11 cellular contexts compared by ENCODE assay signal in genomic region chr4:77021614-77022089, GRCh38. TPM values are rescaled to one million over a fixed set of nuclear protein-coding genes. Genes with fewer than 3 reads are reported as not detected.
DNase-seq lines count a peak whose midpoint lies in the region; ATAC-seq and TF ChIP-seq lines count a peak whose summit lies in the region.
"Had no signal": no experiment of that assay in that cellular context is flagged by ENCODE, and none has a peak within 500 bp of the region (broad histone marks: within the 10 kb centered on the region; RNA-seq: fewer than 3 reads in every experiment).

No MANE protein-coding gene starts in this region.

- DNase-seq in GM03348 (ENCODE audit: low spot score): peak; percentile 62
- peak; percentile 87 for DNase-seq in astrocyte of the hippocampus (ENCODE audit: low read depth, low spot score)
- no peak for DNase-seq in heart right ventricle
- no peak for DNase-seq in progenitor cell of endocrine pancreas (ENCODE audit: low spot score, unreplicated experiment)
- DNase-seq in immature natural killer cell: no peak
- no peak for DNase-seq in medulla oblongata (ENCODE audit: extremely low spot score)
- DNase-seq in stimulated activated CD4-positive, alpha-beta T cell treated with anti-CD3 and anti-CD28 coated beads, Interleukin-4, amount 100 ng/mL, for 24 hours: no peak
- DNase-seq: activated B cell treated with CpG ODN at 0.5 μM for 24 hours; activated naive CD4-positive, alpha-beta T cell; stimulated activated naive CD8-positive, alpha-beta T cell treated with anti-CD3 and anti-CD28 coated beads, Interleukin-15, Interleukin-2, amounts not matched to agents 100 U/mL and 50 U/mL, for 24 hours had no signal

- H3K4me1 Mint-ChIP-seq in progenitor cell of endocrine pancreas (ENCODE audit: low read depth) (peaks cover 9% of the 10 kb centered on the region), immature natural killer cell (no peaks in the 10 kb centered on the region)
- H3K4me1 Mint-ChIP-seq: activated B cell treated with CpG ODN at 0.5 μM for 24 hours had no signal

- ATAC-seq in heart right ventricle: peak; percentile 42 to 67 (median 56)
- no peak for ATAC-seq in HG02885 (IDR thresholded peaks at IDR 0.05; ENCODE audit: poor library complexity, unreplicated experiment)
- ATAC-seq: stimulated activated naive CD8-positive, alpha-beta T cell treated with anti-CD3 and anti-CD28 coated beads, Interleukin-15, Interleukin-2, amounts not matched to agents 100 U/mL and 50 U/mL, for 24 hours had no signal

- H3K27ac ChIP-seq in heart right ventricle: peak overlapping the region in 2 of 10 donors; percentile 4 to 11

- peaks cover 0 to 97% (median 24%) of the 10 kb centered on the region in 9 donors for H3K36me3 ChIP-seq in heart right ventricle

- intact Hi-C loops in heart right ventricle (cut with DNase I): no loop called here

- H3K27ac Mint-ChIP-seq in progenitor cell of endocrine pancreas (peak overlapping the region; percentile 4), immature natural killer cell (no peak overlapping the region)
- H3K27ac Mint-ChIP-seq: activated B cell treated with CpG ODN at 0.5 μM for 24 hours had no signal

- no peaks in the 10 kb centered on the region for H3K9me3 ChIP-seq in heart right ventricle

- no peaks in the 10 kb centered on the region for H3K9me3 Mint-ChIP-seq in progenitor cell of endocrine pancreas (ENCODE audit: low read depth)
- no peaks in the 10 kb centered on the region for H3K9me3 Mint-ChIP-seq in immature natural killer cell
- H3K9me3 Mint-ChIP-seq: activated B cell treated with CpG ODN at 0.5 μM for 24 hours had no signal

- no peaks in the 10 kb centered on the region for H3K27me3 ChIP-seq in heart right ventricle

- no peak overlapping the region for H3K4me3 Mint-ChIP-seq in progenitor cell of endocrine pancreas (ENCODE audit: low read depth)
- H3K4me3 Mint-ChIP-seq in immature natural killer cell: no peak overlapping the region
- H3K4me3 Mint-ChIP-seq: activated B cell treated with CpG ODN at 0.5 μM for 24 hours had no signal

- peaks cover 0 to 19% (median 5%) of the 10 kb centered on the region in 9 donors for H3K4me1 ChIP-seq in heart right ventricle

- H3K27me3 Mint-ChIP-seq in progenitor cell of endocrine pancreas (no peaks in the 10 kb centered on the region), immature natural killer cell (ENCODE audit: low read depth in 3 of 3) (peaks cover 0 to 1% (median 0%) of the 10 kb centered on the region in 3 donors)
- H3K27me3 Mint-ChIP-seq: activated B cell treated with CpG ODN at 0.5 μM for 24 hours had no signal

- H3K36me3 Mint-ChIP-seq in progenitor cell of endocrine pancreas (ENCODE audit: insufficient read depth): peaks cover 33% of the 10 kb centered on the region
- H3K36me3 Mint-ChIP-seq in immature natural killer cell: peaks cover 19 to 47% (median 24%) of the 10 kb centered on the region in 3 donors

- 47 to 56% methylated on average over 5 of the region's 5 CpGs for WGBS in heart right ventricle, 2 donors

- H3K4me3 ChIP-seq in heart right ventricle: no peak overlapping the region

- TF ChIP-seq CTCF in heart right ventricle (IDR thresholded peaks at IDR 0.05): no peak
- TF ChIP-seq CTCF in progenitor cell of endocrine pancreas (IDR thresholded peaks at IDR 0.05; ENCODE audit: unreplicated experiment): no peak

RNA-seq across cellular contexts. Expression of gene CCNI, which starts 54.1 kb away (rescaled TPM):
- total RNA-seq in heart right ventricle (100 to 1,000 TPM; 223 to 354 (median 306) TPM), progenitor cell of endocrine pancreas (300 and 322 TPM in 2 replicates)
- polyA plus RNA-seq in heart right ventricle (100 to 1,000 TPM in 1 of 2 donors, 10 to 100 TPM in 1; 30.8 to 135 TPM), immature natural killer cell (100 to 1,000 TPM; 223 to 256 (median 226) TPM)

Comparison
In these comparisons a context has a peak if more than half of its experiments do, and no peak if none do; other contexts are left out.
1. DNase-seq: peak in GM03348 (single experiment) and astrocyte of the hippocampus (single experiment); none in heart right ventricle (0 of 2), progenitor cell of endocrine pancreas (single experiment), immature natural killer cell (0 of 3), medulla oblongata (single experiment) and stimulated activated CD4-positive, alpha-beta T cell treated with anti-CD3 and anti-CD28 coated beads, Interleukin-4, amount 100 ng/mL, for 24 hours (single experiment).